In genomic region chr13:44218501-44219240, GRCh38 we compare ENCODE assay signal across 9 cellular contexts.
A peak's percentile ranks its signal among the peaks of the same experiment; 100 is the strongest.
DNase-seq lines count a peak whose midpoint lies in the region; ATAC-seq, FAIRE-seq and TF ChIP-seq lines count a peak whose summit lies in the region.
"Had no signal": no experiment of that assay in that cellular context is flagged by ENCODE, and none has a peak within 500 bp of the region (broad histone marks: within the 10 kb centered on the region; RNA-seq: fewer than 3 reads in every experiment).

No MANE protein-coding gene starts in this region.

- intact Hi-C loops in uterus (cut with DNase I; ENCODE audit: low total_unique reads) = loop anchor here (10.0 kb wide), 1 partner anchor 164 kb away; no protein-coding TSS in a partner anchor

- TF ChIP-seq CTCF in bronchial epithelial cell (IDR thresholded peaks at IDR 0.05; ENCODE audit: insufficient read depth, low read length, severe bottlenecking) = no peak
- TF ChIP-seq CTCF in lung (IDR thresholded peaks at IDR 0.05; ENCODE audit: control extremely low read depth, extremely low read depth) = no peak
- TF ChIP-seq CTCF in uterus (IDR thresholded peaks at IDR 0.05) = no peak

- H3K27me3 ChIP-seq in bronchial epithelial cell (ENCODE audit: control insufficient read depth, insufficient read depth, low read length) (no peaks in the 10 kb centered on the region), lung (ENCODE audit: control insufficient read depth, insufficient read depth) (no peaks in the 10 kb centered on the region), uterus (no peaks in the 10 kb centered on the region)

- H3K36me3 ChIP-seq in bronchial epithelial cell (ENCODE audit: control insufficient read depth, insufficient read depth, low read length) (no peaks in the 10 kb centered on the region), lung (ENCODE audit: control insufficient read depth in 2 of 2, insufficient read depth in 2 of 2, low read length in 2 of 2) (no peaks in the 10 kb centered on the region), uterus (no peaks in the 10 kb centered on the region)

- H3K4me3 ChIP-seq in bronchial epithelial cell (ENCODE audit: low read depth, low read length) (no peak overlapping the region), lung (no peak overlapping the region), uterus (no peak overlapping the region)

- H3K27ac ChIP-seq in lung (ENCODE audit: low read depth in 1 of 2, low read length in 1 of 2) = peak overlapping the region in 1 of 2 donors; percentile 55
- H3K27ac ChIP-seq in uterus = peak overlapping the region; percentile 80 to 98

- 62 to 78% methylated on average over 10 of the region's 10 CpGs for WGBS in lung, 2 donors

- peak; percentile 85 for ATAC-seq in lung (ENCODE audit: insufficient read depth, low FRiP score)

- no peak for FAIRE-seq in bronchial epithelial cell (lab: Jason Lieb, UNC)

- no peak for TF ChIP-seq POLR2A in uterus (IDR thresholded peaks at IDR 0.05)

- H3K9me3 ChIP-seq in lung (ENCODE audit: control insufficient read depth in 2 of 2, insufficient read depth in 1 of 2, low read length in 1 of 2) = no peaks in the 10 kb centered on the region
- no peaks in the 10 kb centered on the region for H3K9me3 ChIP-seq in uterus

- H3K4me1 ChIP-seq in lung (ENCODE audit: control insufficient read depth in 2 of 2, insufficient read depth in 2 of 2, low read length in 2 of 2) (peaks cover 0 to 6% of the 10 kb centered on the region in 2 donors), uterus (peaks cover 0 to 27% of the 10 kb centered on the region in 2 donors)

- DNase-seq in NCI-H526 (lab: John Stamatoyannopoulos, UW) (peak; percentile 12 to 25), NCI-H526 treated with DMSO at 0.1 percent for 48 hours (lab: John Stamatoyannopoulos, UW) (no peak), bronchial epithelial cell (ENCODE audit: low read depth) (peak; percentile 94), lung (ENCODE audit: low spot score) (peak; percentile 87), uterus (peak in 1 of 2 donors; percentile 59), SK-N-DZ (ENCODE audit: low spot score) (no peak), foreskin melanocyte (no peak), HuH-7.5 (ENCODE audit: low spot score) (no peak)
- DNase-seq: effector CD8-positive, alpha-beta T cell had no signal

Comparison
In these comparisons a context has a peak if more than half of its experiments do, and no peak if none do; other contexts are left out.
1. DNase-seq: peak in NCI-H526 (2 of 2), bronchial epithelial cell (single experiment) and lung (single experiment); none in NCI-H526 treated with DMSO at 0.1 percent for 48 hours (single experiment), SK-N-DZ (single experiment), foreskin melanocyte (single experiment) and HuH-7.5 (single experiment).